8 cellular contexts compared by ENCODE assay signal in genomic region chr19:9140159-9140874, GRCh38. TPM values are rescaled to one million over a fixed set of nuclear protein-coding genes. Genes with fewer than 3 reads are reported as not detected.
DNase-seq lines count a peak whose midpoint lies in the region; ATAC-seq and TF ChIP-seq lines count a peak whose summit lies in the region.

Gene ZNF317 (plus strand): TSS chr19:9140397. CDS start chr19:9156017, 15,620 bp downstream.

- no peak for TF ChIP-seq CTCF in DND-41 (IDR thresholded peaks at IDR 0.05; ENCODE audit: borderline replicate concordance, extremely low read depth, low read length, poor library complexity, severe bottlenecking)
- no peak for TF ChIP-seq CTCF in GM23338 (conservative IDR thresholded peaks at IDR 0.05; ENCODE audit: low read depth in 2 of 2)
- TF ChIP-seq CTCF in LNCaP clone FGC (IDR thresholded peaks at IDR 0.05; ENCODE audit: control insufficient read depth, extremely low read depth, insufficient read depth): no peak
- TF ChIP-seq CTCF in RWPE1 (conservative IDR thresholded peaks at IDR 0.05; ENCODE audit: low read depth): no peak
- no peak for TF ChIP-seq CTCF in natural killer cell (IDR thresholded peaks at IDR 0.05)

- H3K9me3 Mint-ChIP-seq in GM23338 (peaks cover 32% of the 10 kb centered on the region), natural killer cell (peaks cover 0 to 3% of the 10 kb centered on the region in 2 donors)
- peaks cover 7% of the 10 kb centered on the region for H3K9me3 Mint-ChIP-seq in activated T-helper 17 cell treated with anti-CD3 and anti-CD28 coated beads, Interleukin-2, amount 50 U/mL, for 72 hours

- H3K4me3 ChIP-seq in DND-41 (ENCODE audit: low read depth in 1 of 2, low read length in 2 of 2) (peak within 1 kb of the TSS; percentile 94 to 97), GM23338 (peak within 1 kb of the TSS; percentile 91), LNCaP clone FGC (ENCODE audit: low read depth, low read length) (peak within 1 kb of the TSS; percentile 88)

- intact Hi-C loops in natural killer cell (cut with micrococcal nuclease): loop anchor here (1.0 to 10.0 kb wide), 4 partner anchors 167 to 656 kb away; partner anchors contain the start of genes ZNF266, ZNF561 and ZNF699

- peaks cover 43% of the 10 kb centered on the region for H3K36me3 Mint-ChIP-seq in GM23338 (ENCODE audit: low read depth)
- H3K36me3 Mint-ChIP-seq in activated T-helper 17 cell treated with anti-CD3 and anti-CD28 coated beads, Interleukin-2, amount 50 U/mL, for 72 hours (ENCODE audit: low read depth): peaks cover 50% of the 10 kb centered on the region
- H3K36me3 Mint-ChIP-seq in natural killer cell: peaks cover 11% of the 10 kb centered on the region

- peak within 1 kb of the TSS; percentile 99 for H3K27ac Mint-ChIP-seq in GM23338
- H3K27ac Mint-ChIP-seq in activated T-helper 17 cell treated with anti-CD3 and anti-CD28 coated beads, Interleukin-2, amount 50 U/mL, for 72 hours: peak within 1 kb of the TSS; percentile 96
- H3K27ac Mint-ChIP-seq in natural killer cell: peak within 1 kb of the TSS; percentile 95 to 99

- H2AFZ ChIP-seq in DND-41 (ENCODE audit: low read depth, low read length): peak within 1 kb of the TSS; percentile 90
- peak within 1 kb of the TSS; percentile 100 for H2AFZ ChIP-seq in GM23338

- peaks cover 18% of the 10 kb centered on the region for H3K9me3 ChIP-seq in DND-41 (ENCODE audit: insufficient read depth, low read length, severe bottlenecking)

- H3K79me2 ChIP-seq in DND-41 (ENCODE audit: insufficient read depth, low read length) (peaks cover 52% of the 10 kb centered on the region), GM23338 (replicated peaks; ENCODE audit: insufficient read depth) (peaks cover 51% of the 10 kb centered on the region)

- peak within 1 kb of the TSS; percentile 76 for H3K4me2 ChIP-seq in DND-41 (ENCODE audit: insufficient read depth, low read length)
- peak within 1 kb of the TSS; percentile 81 for H3K4me2 ChIP-seq in GM23338

- POLR2A ChIA-PET in RWPE1 (lab: Yijun Ruan, JAX; ENCODE audit: low non-redundant PET): no interaction called here

- H3K27me3 ChIP-seq in DND-41 (ENCODE audit: insufficient read depth, low read length, poor library complexity) (no peaks in the 10 kb centered on the region), GM23338 (ENCODE audit: insufficient read depth) (no peaks in the 10 kb centered on the region)

- DNase-seq in DND-41 (peak; percentile 92), GM23338 (ENCODE audit: low spot score) (peak; percentile 97), LNCaP clone FGC (ENCODE audit: low read depth) (peak; percentile 73), RWPE1 (ENCODE audit: low spot score) (peak; percentile 87), fibroblast of peridontal ligament (ENCODE audit: extremely low read depth) (peak; percentile 92), natural killer cell (peak; percentile 85)
- peak; percentile 91 for DNase-seq in stimulated activated naive CD4-positive, alpha-beta T cell treated with Interleukin-2 at 50 U/mL for 16 hours (lab: John Stamatoyannopoulos, UW)

- no peaks in the 10 kb centered on the region for H3K9me2 ChIP-seq in GM23338 (ENCODE audit: insufficient read depth)

- H3K27me3 Mint-ChIP-seq in GM23338 (ENCODE audit: insufficient read depth, low read depth, poor library complexity) (peaks cover 7% of the 10 kb centered on the region), natural killer cell (ENCODE audit: low read depth in 2 of 2) (peaks cover 0 to 2% of the 10 kb centered on the region in 2 donors)
- no peaks in the 10 kb centered on the region for H3K27me3 Mint-ChIP-seq in activated T-helper 17 cell treated with anti-CD3 and anti-CD28 coated beads, Interleukin-2, amount 50 U/mL, for 72 hours

- peak within 1 kb of the TSS; percentile 96 for H3K27ac ChIP-seq in DND-41 (ENCODE audit: low read length)
- H3K27ac ChIP-seq in GM23338 (ENCODE audit: low read depth): peak within 1 kb of the TSS; percentile 84
- H3K27ac ChIP-seq in RWPE1: peak within 1 kb of the TSS; percentile 69

- H3K4me1 Mint-ChIP-seq in GM23338 (peaks cover 6% of the 10 kb centered on the region; the same call in 1 of the 3 replicates), natural killer cell (peaks cover 35 to 46% of the 10 kb centered on the region in 2 donors)
- peaks cover 15% of the 10 kb centered on the region for H3K4me1 Mint-ChIP-seq in activated T-helper 17 cell treated with anti-CD3 and anti-CD28 coated beads, Interleukin-2, amount 50 U/mL, for 72 hours

- CTCF ChIA-PET in RWPE1 (lab: Yijun Ruan, JAX): interaction anchor here (0.5 kb wide), 1 partner anchor 443 kb away, joined by 3 read pairs; no protein-coding TSS in a partner anchor

- ATAC-seq in DND-41 (ENCODE audit: insufficient read depth, low read depth) (peak; percentile 89), GM23338 (peak; percentile 95), natural killer cell (peak; percentile 95 to 96 (median 96))
- ATAC-seq in activated T-helper 17 cell treated with anti-CD3 and anti-CD28 coated beads, Interleukin-2, amount 50 U/mL, for 72 hours (replicated peaks): peak; percentile 96

- H4K20me1 ChIP-seq in DND-41 (ENCODE audit: insufficient read depth, low read length) (peaks cover 6% of the 10 kb centered on the region; the same call in 1 of the 2 replicates), GM23338 (replicated peaks; ENCODE audit: insufficient read depth) (peaks cover 29% of the 10 kb centered on the region)

- H3K4me1 ChIP-seq in DND-41 (ENCODE audit: insufficient read depth, low read length): peaks cover 38% of the 10 kb centered on the region
- H3K4me1 ChIP-seq in GM23338 (ENCODE audit: insufficient read depth): peaks cover 21% of the 10 kb centered on the region

- peak within 1 kb of the TSS; percentile 97 for H3K9ac ChIP-seq in DND-41 (ENCODE audit: low read depth, low read length)

- H3F3A ChIP-seq in GM23338 (replicated peaks; ENCODE audit: low read depth): no peaks in the 10 kb centered on the region

- H3K36me3 ChIP-seq in DND-41 (ENCODE audit: insufficient read depth, low read length): peaks cover 32% of the 10 kb centered on the region
- no peaks in the 10 kb centered on the region for H3K36me3 ChIP-seq in GM23338 (ENCODE audit: insufficient read depth)

- H3K4me3 Mint-ChIP-seq in GM23338 (peak within 1 kb of the TSS; percentile 99), natural killer cell (peak within 1 kb of the TSS; percentile 98)
- H3K4me3 Mint-ChIP-seq in activated T-helper 17 cell treated with anti-CD3 and anti-CD28 coated beads, Interleukin-2, amount 50 U/mL, for 72 hours: peak within 1 kb of the TSS; percentile 95

TF ChIP-seq in GM23338, 12 proteins besides CTCF, POLR2A, EP300 and RAD21 (continues in another document):
- TF ChIP-seq STAT1 (IDR thresholded peaks at IDR 0.05; ENCODE audit: unreplicated experiment): no peak

RNA-seq across cellular contexts. Expression of gene ZNF317, which starts in this region (rescaled TPM):
- 24.7 and 32.4 TPM in 2 replicates for total RNA-seq in GM23338 (2014; rRNA removed; shearing (Covaris generic))
- polyA plus RNA-seq in GM23338 (2016; fragmentation: Nextera tagmentation; extraction: Ambion mirVana): 22.7 and 25.2 TPM in 2 replicates
- total RNA-seq in activated T-helper 17 cell treated with anti-CD3 and anti-CD28 coated beads, Interleukin-2, amount 50 U/mL, for 72 hours: 10 to 100 TPM; 37.7 to 49.1 TPM
- total RNA-seq in natural killer cell: 10 to 100 TPM; 78.0 to 91.2 (median 82.8) TPM

Comparison
In these comparisons a context has a peak if more than half of its experiments do, and no peak if none do; other contexts are left out.
1. Peak in every context shown above with its lines: DNase-seq, ATAC-seq, H3K4me3 ChIP-seq and H3K27ac ChIP-seq.